Comparison of ENCODE assay signal across 8 cellular contexts in the genomic region with DNA sequence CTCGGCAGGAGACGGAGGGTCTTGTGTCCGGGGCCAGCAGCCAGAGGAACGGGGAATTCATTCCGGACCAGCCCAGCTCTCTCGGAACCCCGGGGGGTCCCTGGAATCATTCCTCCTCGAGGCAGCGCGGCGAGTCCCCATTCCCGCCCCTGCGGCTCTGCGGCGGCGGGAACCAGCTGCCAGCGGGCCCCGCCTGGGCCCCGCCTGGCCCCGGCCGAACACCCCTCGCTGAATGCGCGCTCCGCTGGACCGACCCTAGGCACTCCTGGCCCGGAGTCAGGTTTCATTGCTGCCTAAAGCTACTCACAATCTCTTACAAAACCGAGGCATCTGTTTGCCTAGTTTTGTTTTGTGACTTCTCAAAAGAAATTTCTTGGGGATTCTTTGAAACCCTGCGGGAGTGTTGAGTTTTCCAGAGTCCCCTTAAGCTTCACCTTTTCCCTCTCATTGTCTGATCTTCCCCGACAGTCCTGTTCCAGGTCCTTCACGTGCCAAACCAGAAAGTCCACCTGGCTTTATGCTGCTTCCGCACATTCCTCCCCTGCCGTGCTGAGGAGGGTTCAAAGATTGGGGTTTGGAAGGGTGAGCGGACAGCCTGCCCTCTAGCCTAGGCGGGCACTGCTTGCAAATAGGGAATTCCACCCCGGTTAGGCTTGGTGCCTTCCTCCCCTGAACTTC. TPM values are rescaled to one million over a fixed set of nuclear protein-coding genes. Genes with fewer than 3 reads are reported as not detected.
DNase-seq lines count a peak whose midpoint lies in the region; ATAC-seq and TF ChIP-seq lines count a peak whose summit lies in the region.

No MANE protein-coding gene starts in this region.

- peak overlapping the region; percentile 97 for H3K4me2 ChIP-seq in PC-9

- H3K27ac ChIP-seq in PC-9 (peak overlapping the region; percentile 70), coronary artery (peak overlapping the region; percentile 89 to 92), right lobe of liver (peak overlapping the region; percentile 67 to 80 (median 73)), suprapubic skin (peak overlapping the region; percentile 93)

- H3F3A ChIP-seq in PC-9 (ENCODE audit: insufficient read depth, low read depth), result peaks cover 27% of the 10 kb centered on the region

- H3K4me3 Mint-ChIP-seq in activated naive CD4-positive, alpha-beta T cell treated with anti-CD3 and anti-CD28 coated beads for 36 hours, result peak overlapping the region; percentile 84

- peak overlapping the region; percentile 93 for H2AFZ ChIP-seq in PC-9

- peak overlapping the region; percentile 85 for H3K4me3 ChIP-seq in PC-9
- peak overlapping the region; percentile 89 for H3K4me3 ChIP-seq in coronary artery
- H3K4me3 ChIP-seq in right lobe of liver, result peak overlapping the region; percentile 66 to 75 (median 67)
- peak overlapping the region; percentile 67 for H3K4me3 ChIP-seq in suprapubic skin

- H3K27me3 Mint-ChIP-seq in activated naive CD4-positive, alpha-beta T cell treated with anti-CD3 and anti-CD28 coated beads for 36 hours (ENCODE audit: low read depth), result peaks cover 8% of the 10 kb centered on the region

- peaks cover 34% of the 10 kb centered on the region for H3K4me1 Mint-ChIP-seq in activated naive CD4-positive, alpha-beta T cell treated with anti-CD3 and anti-CD28 coated beads for 36 hours (ENCODE audit: low read depth)

- TF ChIP-seq EP300 in suprapubic skin (IDR thresholded peaks at IDR 0.05), result no peak

- H3K9me3 Mint-ChIP-seq in activated naive CD4-positive, alpha-beta T cell treated with anti-CD3 and anti-CD28 coated beads for 36 hours, result no peaks in the 10 kb centered on the region

- H3K36me3 Mint-ChIP-seq in activated naive CD4-positive, alpha-beta T cell treated with anti-CD3 and anti-CD28 coated beads for 36 hours (ENCODE audit: low read depth), result no peaks in the 10 kb centered on the region

- no peaks in the 10 kb centered on the region for H3K27me3 ChIP-seq in PC-9 (ENCODE audit: insufficient read depth, low read depth)
- H3K27me3 ChIP-seq in right lobe of liver, result no peaks in the 10 kb centered on the region
- H3K27me3 ChIP-seq in suprapubic skin, result no peaks in the 10 kb centered on the region

- BruUV-seq in PC-9 (replicated peaks; lab: Mats Ljungman, UMichigan), result no TSS peak

- H4K20me1 ChIP-seq in PC-9 (ENCODE audit: insufficient read depth), result no peaks in the 10 kb centered on the region

- peaks cover 55% of the 10 kb centered on the region for H3K79me2 ChIP-seq in PC-9 (ENCODE audit: low read depth)

- POLR2A ChIA-PET in PC-9 (lab: Charles Lee; ENCODE audit: unreplicated experiment), result interaction anchor here (0.6 kb wide), 2 partner anchors 9 to 687 kb away, joined by 7 to 10 read pairs; no protein-coding TSS in a partner anchor

- H3K9me2 ChIP-seq in PC-9 (ENCODE audit: insufficient read depth), result no peaks in the 10 kb centered on the region

- no peaks in the 10 kb centered on the region for H3K9me3 ChIP-seq in PC-9 (ENCODE audit: insufficient read depth, low read depth)
- H3K9me3 ChIP-seq in right lobe of liver, result no peaks in the 10 kb centered on the region
- H3K9me3 ChIP-seq in suprapubic skin, result no peaks in the 10 kb centered on the region

- H3K27ac Mint-ChIP-seq in activated naive CD4-positive, alpha-beta T cell treated with anti-CD3 and anti-CD28 coated beads for 36 hours, result peak overlapping the region; percentile 34

- no peak for TF ChIP-seq POLR2A in right lobe of liver (IDR thresholded peaks at IDR 0.05)
- TF ChIP-seq POLR2A in suprapubic skin (IDR thresholded peaks at IDR 0.05), result no peak

- H3K36me3 ChIP-seq in PC-9 (ENCODE audit: low read depth) (no peaks in the 10 kb centered on the region), right lobe of liver (no peaks in the 10 kb centered on the region), suprapubic skin (no peaks in the 10 kb centered on the region)

- peak; percentile 14 for DNase-seq in activated naive CD4-positive, alpha-beta T cell treated with anti-CD3 and anti-CD28 coated beads for 36 hours
- DNase-seq in activated naive CD4-positive, alpha-beta T cell treated with anti-CD3 and anti-CD28 coated beads, Interleukin-2, amount 50 U/mL, for 16 hours, result no peak
- peak; percentile 41 to 44 for DNase-seq in PC-9
- DNase-seq in coronary artery (ENCODE audit: low spot score), result peak; percentile 75
- DNase-seq in right lobe of liver, result peak in 2 of 3 donors; percentile 40 to 59
- peak in 1 of 2 donors; percentile 70 for DNase-seq in suprapubic skin (ENCODE audit: low spot score in 2 of 2)
- no peak for DNase-seq in KG1 (lab: John Stamatoyannopoulos, UW)

- intact Hi-C loops in activated naive CD4-positive, alpha-beta T cell treated with anti-CD3 and anti-CD28 coated beads for 36 hours (cut with micrococcal nuclease), result loop anchor here (1.0 to 5.0 kb wide), 4 partner anchors 60 to 710 kb away; a partner anchor contains a TSS
- intact Hi-C loops in PC-9 (cut with micrococcal nuclease; ENCODE audit: unreplicated experiment) (loop anchor here (1.0 to 2.0 kb wide), 3 partner anchors 9 to 134 kb away; no protein-coding TSS in a partner anchor), right lobe of liver (cut with DNase I) (no loop called here)

- CTCF ChIA-PET in activated naive CD4-positive, alpha-beta T cell treated with anti-CD3 and anti-CD28 coated beads for 36 hours (lab: Charles Lee), result interaction anchor here (1.2 to 8.0 kb wide), 4 partner anchors 8 to 133 kb away, joined by 4 to 57 read pairs (median 6); a partner anchor contains a TSS
- CTCF ChIA-PET in PC-9 (lab: Charles Lee), result no interaction called here

- H3K4me1 ChIP-seq in PC-9 (replicated peaks; ENCODE audit: insufficient read depth) (peaks cover 50% of the 10 kb centered on the region), right lobe of liver (peaks cover 0 to 14% (median 0%) of the 10 kb centered on the region in 4 donors), suprapubic skin (peaks cover 37% of the 10 kb centered on the region)

- TF ChIP-seq CTCF in PC-9 (conservative IDR thresholded peaks at IDR 0.05), result no peak
- no peak for TF ChIP-seq CTCF in coronary artery (IDR thresholded peaks at IDR 0.05)
- no peak for TF ChIP-seq CTCF in right lobe of liver (IDR thresholded peaks at IDR 0.05)
- no peak for TF ChIP-seq CTCF in suprapubic skin (IDR thresholded peaks at IDR 0.05)

- WGBS in right lobe of liver (ENCODE audit: insufficient coverage, low coverage, low lambda C conversion rate, missing lambda C conversion rate), result 2% methylated on average over 18 of the region's 36 CpGs
- under 1% methylated on average over 18 of the region's 36 CpGs for WGBS in suprapubic skin

- peak; percentile 17 for ATAC-seq in HG02870 (IDR thresholded peaks at IDR 0.05; ENCODE audit: unreplicated experiment)
- peak; percentile 57 to 70 (median 67) for ATAC-seq in right lobe of liver

RNA-seq across cellular contexts. Expression of a gene that starts 0.8 kb away (rescaled TPM):
- total RNA-seq in activated naive CD4-positive, alpha-beta T cell treated with anti-CD3 and anti-CD28 coated beads for 36 hours, result 1 to 10 TPM; 3.6 to 3.8 TPM
- 21.7 and 27.5 TPM in 2 replicates for total RNA-seq in PC-9 (2021)
- total RNA-seq in right lobe of liver, result 10 to 100 TPM in 3 of 6 experiments, 1 to 10 TPM in 3; 5.5 to 13.3 (median 10.4) TPM
- 10 to 100 TPM; 32.5 to 59.0 (median 36.8) TPM for total RNA-seq in suprapubic skin

RNA-seq across cellular contexts. Expression of a gene that starts 48.7 kb away (rescaled TPM):
- total RNA-seq in activated naive CD4-positive, alpha-beta T cell treated with anti-CD3 and anti-CD28 coated beads for 36 hours, result 1 to 10 TPM; 7.3 to 8.2 TPM
- total RNA-seq in PC-9 (2021), result 8.4 and 9.0 TPM in 2 replicates
- 1 to 10 TPM; 3.4 to 4.9 (median 4.6) TPM for total RNA-seq in right lobe of liver
- total RNA-seq in suprapubic skin, result 10 to 100 TPM in 1 of 4 donors, 1 to 10 TPM in 3; 5.3 to 13.3 (median 7.1) TPM

Comparison
In these comparisons a context has a peak if more than half of its experiments do, and no peak if none do; other contexts are left out.
1. DNase-seq: peak in activated naive CD4-positive, alpha-beta T cell treated with anti-CD3 and anti-CD28 coated beads for 36 hours (single experiment), PC-9 (2 of 2), coronary artery (single experiment) and right lobe of liver (2 of 3); none in activated naive CD4-positive, alpha-beta T cell treated with anti-CD3 and anti-CD28 coated beads, Interleukin-2, amount 50 U/mL, for 16 hours (single experiment) and KG1 (single experiment).
2. intact Hi-C loops: an anchor here in activated naive CD4-positive, alpha-beta T cell treated with anti-CD3 and anti-CD28 coated beads for 36 hours (1.0 to 5.0 kb wide) and PC-9 (1.0 to 2.0 kb wide); none called in right lobe of liver.
3. Peak in every context shown above with its lines, with median percentiles within 50 percentile points of each other: H3K27ac ChIP-seq and H3K4me3 ChIP-seq.